ENCODE assay signal across 15 cellular contexts in genomic region chr1:8765253-8765652, GRCh38. TPM values are rescaled to one million over a fixed set of nuclear protein-coding genes. Genes with fewer than 3 reads are reported as not detected.
DNase-seq lines count a peak whose midpoint lies in the region; ATAC-seq, FAIRE-seq and TF ChIP-seq lines count a peak whose summit lies in the region.
"Had no signal": no experiment of that assay in that cellular context is flagged by ENCODE, and none has a peak within 500 bp of the region (broad histone marks: within the 10 kb centered on the region; RNA-seq: fewer than 3 reads in every experiment).

No MANE protein-coding gene starts in this region.

- CTCF ChIA-PET in K562 (lab: Yijun Ruan, JAX; ENCODE audit: low intra/inter-chr PET ratio) = no interaction called here

- BruUV-seq in K562 (replicated peaks; lab: Mats Ljungman, UMichigan) = no TSS peak

- intact Hi-C loops in K562 (cut with micrococcal nuclease) = no loop called here
- intact Hi-C loops in pancreas (cut with DNase I) = no loop called here

- POLR2A ChIA-PET in K562 (lab: Yijun Ruan, JAX) = interaction anchor here (1.1 kb wide), 1 partner anchor 16 kb away, joined by 3 read pairs; no protein-coding TSS in a partner anchor

- in situ Hi-C loops in K562 (cut with MboI) = no loop called here

- H3K4me3 ChIP-seq in DOHH2 (ENCODE audit: low read length) (peak overlapping the region; percentile 26; the same call in 1 of the 2 replicates), OCI-LY1 (ENCODE audit: low read depth, low read length, poor library complexity, severe bottlenecking) (no peak overlapping the region), K562 (no peak overlapping the region), pancreas (no peak overlapping the region)
- H3K4me3 ChIP-seq: PC-9 had no signal

- peaks cover 51% of the 10 kb centered on the region for H3K79me2 ChIP-seq in DOHH2 (ENCODE audit: control insufficient read depth, low read length)
- H3K79me2 ChIP-seq in OCI-LY1 (ENCODE audit: insufficient read depth, low read length) = no peaks in the 10 kb centered on the region
- H3K79me2 ChIP-seq in K562 (ENCODE audit: control insufficient read depth, insufficient read depth, low read length) = peaks cover 48% of the 10 kb centered on the region

- no peaks in the 10 kb centered on the region for H3K9me1 ChIP-seq in K562 (ENCODE audit: control insufficient read depth, insufficient read depth, low read length)

- H3K9me2 ChIP-seq in DOHH2 (replicated peaks; ENCODE audit: control insufficient read depth, low read length) (no peaks in the 10 kb centered on the region), OCI-LY1 (ENCODE audit: low read depth, low read length) (no peaks in the 10 kb centered on the region)

- TF ChIP-seq RAD21 in K562 (CRISPR knock-in tag; conservative IDR thresholded peaks at IDR 0.05 in 1 of 2, IDR thresholded peaks at IDR 0.05 in 1 of 2) = no peak

- H4K20me1 ChIP-seq in DOHH2 (ENCODE audit: control insufficient read depth, insufficient read depth, low read depth, low read length) (peaks cover 6% of the 10 kb centered on the region; the same call in 1 of the 2 replicates), OCI-LY1 (ENCODE audit: insufficient read depth, low read length) (no peaks in the 10 kb centered on the region), K562 (replicated peaks; ENCODE audit: control insufficient read depth, insufficient read depth, low read length) (peaks cover 7% of the 10 kb centered on the region; the same call in 1 of the 2 replicates)

- H3F3A ChIP-seq in DOHH2 (ENCODE audit: control insufficient read depth, insufficient read depth) = 0 out of 2 replicates have a peak, but pooled peaks cover 2% of the 10 kb centered on the region
- no peaks in the 10 kb centered on the region for H3F3A ChIP-seq in OCI-LY1 (ENCODE audit: insufficient read depth, low read length)

- WGBS in K562 (ENCODE audit: insufficient coverage, low coverage, missing lambda C conversion rate) = 77% methylated on average over 4 of the region's 4 CpGs
- 93 to 95% methylated on average over 4 of the region's 4 CpGs for WGBS in pancreas, 2 donors

- no peak overlapping the region for H3K9ac ChIP-seq in OCI-LY1 (ENCODE audit: low read length)
- no peak overlapping the region for H3K9ac ChIP-seq in K562 (ENCODE audit: insufficient read depth in 1 of 2, low read depth in 2 of 2, low read length in 2 of 2)

- TF ChIP-seq POLR2A in K562 (conservative IDR thresholded peaks at IDR 0.05) = no peak

- H3K9me3 Mint-ChIP-seq in nephron progenitor cell = peaks cover 2% of the 10 kb centered on the region
- H3K9me3 Mint-ChIP-seq: CD8-positive, alpha-beta T cell; HFFc6 had no signal

- H3K36me3 ChIP-seq in DOHH2 (ENCODE audit: control insufficient read depth, low read length) (no peaks in the 10 kb centered on the region; the same call in 1 of the 2 replicates), OCI-LY1 (ENCODE audit: insufficient read depth, low read length) (no peaks in the 10 kb centered on the region), K562 (ENCODE audit: control insufficient read depth, insufficient read depth, low read length) (peaks cover 11% of the 10 kb centered on the region), pancreas (no peaks in the 10 kb centered on the region)

- H3K4me1 ChIP-seq in DOHH2 (ENCODE audit: control insufficient read depth, low read length) (peaks cover 18% of the 10 kb centered on the region), OCI-LY1 (ENCODE audit: insufficient read depth, low read length, severe bottlenecking) (peaks cover 17% of the 10 kb centered on the region), K562 (replicated peaks in 1 of 2; ENCODE audit: control insufficient read depth in 2 of 2, insufficient read depth in 2 of 2, low read length in 2 of 2) (peaks cover 10 to 26% of the 10 kb centered on the region in 2 experiments; a peak in 4 of 5 replicates), pancreas (peaks cover 0 to 8% (median 0%) of the 10 kb centered on the region in 3 donors)

- peaks cover 29% of the 10 kb centered on the region for H3K4me1 Mint-ChIP-seq in nephron progenitor cell

- H2AFZ ChIP-seq in OCI-LY1 (ENCODE audit: low read length) (no peak overlapping the region), K562 (ENCODE audit: low read depth, low read length) (no peak overlapping the region)
- H2AFZ ChIP-seq: PC-9 had no signal

- no peak for TF ChIP-seq CTCF in DOHH2 (IDR thresholded peaks at IDR 0.05; ENCODE audit: low read depth, low read length, poor library complexity, severe bottlenecking)
- no peak for TF ChIP-seq CTCF in OCI-LY1 (IDR thresholded peaks at IDR 0.05; ENCODE audit: low read length)
- no peak for TF ChIP-seq CTCF in K562 (IDR thresholded peaks at IDR 0.05 in 2 of 3, conservative IDR thresholded peaks at IDR 0.05 in 1 of 3; ENCODE audit: insufficient read depth in 2 of 3, low read depth in 1 of 3, low read length in 3 of 3)
- TF ChIP-seq CTCF in nephron progenitor cell (IDR thresholded peaks at IDR 0.05) = no peak
- no peak for TF ChIP-seq CTCF in pancreas (IDR thresholded peaks at IDR 0.05)

- ATAC-seq in K562 = no peak
- ATAC-seq in pancreas = no peak
- ATAC-seq: CD8-positive, alpha-beta T cell had no signal

- peaks cover 59% of the 10 kb centered on the region for H3K36me3 Mint-ChIP-seq in nephron progenitor cell (ENCODE audit: low read depth)

- no peaks in the 10 kb centered on the region for H3K27me3 Mint-ChIP-seq in nephron progenitor cell (ENCODE audit: low read depth, poor library complexity)
- H3K27me3 Mint-ChIP-seq: B cell had no signal

- H3K27me3 ChIP-seq in DOHH2 (ENCODE audit: control insufficient read depth, low read length) (no peaks in the 10 kb centered on the region), OCI-LY1 (ENCODE audit: insufficient read depth, low read length) (no peaks in the 10 kb centered on the region), K562 (ENCODE audit: control insufficient read depth in 2 of 2, insufficient read depth in 2 of 2, low read length in 2 of 2) (no peaks in the 10 kb centered on the region), pancreas (no peaks in the 10 kb centered on the region)

- no peak overlapping the region for H3K4me3 Mint-ChIP-seq in nephron progenitor cell
- H3K4me3 Mint-ChIP-seq: B cell; CD8-positive, alpha-beta T cell; HFFc6 had no signal

- no peak for TF ChIP-seq EP300 in K562 (IDR thresholded peaks at IDR 0.05; ENCODE audit: low read length)

- H3K27ac Mint-ChIP-seq in nephron progenitor cell = peak overlapping the region; percentile 85
- H3K27ac Mint-ChIP-seq: B cell; CD8-positive, alpha-beta T cell; HFFc6 had no signal

- H3K9me3 ChIP-seq in DOHH2 (ENCODE audit: control insufficient read depth, insufficient read depth, low read length) = no peaks in the 10 kb centered on the region
- H3K9me3 ChIP-seq in OCI-LY1 (ENCODE audit: low read length) = no peaks in the 10 kb centered on the region
- no peaks in the 10 kb centered on the region for H3K9me3 ChIP-seq in K562 (replicated peaks; ENCODE audit: control insufficient read depth, insufficient read depth, low read depth, low read length)
- no peaks in the 10 kb centered on the region for H3K9me3 ChIP-seq in pancreas

- no peak for FAIRE-seq in K562 (lab: Jason Lieb, UNC)
- no peak for FAIRE-seq in pancreas (lab: Jason Lieb, UNC)
- FAIRE-seq: G401.6 had no signal

- DNase-seq in K562 (ENCODE audit: extremely low read depth in 1 of 4, low spot score in 3 of 4) (no peak), nephron progenitor cell (no peak), kidney glomerular epithelial cell (lab: John Stamatoyannopoulos, UW) (no peak), putamen (ENCODE audit: low spot score) (no peak), pancreas (no peak)
- DNase-seq: CD8-positive, alpha-beta T cell; DMS79 treated with DMSO at 0.1 percent for 48 hours; HFFc6; NCI-H187 treated with DMSO at 0.1 percent for 48 hours; NCI-H526 treated with DMSO at 0.1 percent for 48 hours; PC-9 had no signal

- H3K27ac ChIP-seq in DOHH2 (ENCODE audit: low read depth, low read length) (no peak overlapping the region), OCI-LY1 (ENCODE audit: low read depth, low read length, poor library complexity, severe bottlenecking) (peak overlapping the region; percentile 49), K562 (ENCODE audit: extremely low read depth, low read depth, low read length) (no peak overlapping the region), pancreas (no peak overlapping the region)
- H3K27ac ChIP-seq: PC-9 had no signal

- H3K4me2 ChIP-seq in DOHH2 (ENCODE audit: low read length) = peak overlapping the region; percentile 39
- H3K4me2 ChIP-seq in OCI-LY1 (ENCODE audit: low read length) = no peak overlapping the region; the same call in 1 of the 2 replicates
- H3K4me2 ChIP-seq in K562 (ENCODE audit: insufficient read depth, low read length) = no peak overlapping the region
- H3K4me2 ChIP-seq: PC-9 had no signal

TF ChIP-seq in K562, 482 proteins besides CTCF, POLR2A, EP300 and RAD21 (continues in another document):
- TF ChIP-seq RBM15 (IDR thresholded peaks at IDR 0.05; ENCODE audit: insufficient read depth, low read length) = no peak
- TF ChIP-seq ERF (CRISPR knock-in tag; IDR thresholded peaks at IDR 0.05) = no peak
- TF ChIP-seq ZNF77 (CRISPR knock-in tag; IDR thresholded peaks at IDR 0.05) = no peak
- TF ChIP-seq SAP30 (IDR thresholded peaks at IDR 0.05; ENCODE audit: borderline replicate concordance, insufficient read depth, low read depth, low read length, poor library complexity, severe bottlenecking) = no peak
- no peak for TF ChIP-seq GTF2E2 (tag; IDR thresholded peaks at IDR 0.05)
- peak; percentile 84 for TF ChIP-seq CEBPB (tag; IDR thresholded peaks at IDR 0.05)

RNA-seq across cellular contexts. Expression of gene RERE, which starts 52.2 kb away (rescaled TPM):
- total RNA-seq in K562 (2011; cell fraction: chromatin; rRNA removed; ENCODE audit: low replicate concordance) = 171 and 273 TPM in 2 replicates
- total RNA-seq in K562 (2011; cell fraction: nucleolus; rRNA removed) = 61.4 and 68.2 TPM in 2 replicates
- total RNA-seq in K562 (2011; cell fraction: nucleoplasm; rRNA removed) = 135 and 159 TPM in 2 replicates
- 14.2 and 14.4 TPM in 2 replicates for total RNA-seq in K562 (2014; rRNA removed)
- 13.4 and 14.6 TPM in 2 replicates for total RNA-seq in K562 (2014; rRNA removed; fragmentation: Illumina TruSeq; extraction: Trizol)
- 12.9 and 14.2 TPM in 2 replicates for total RNA-seq in K562 (2015; rRNA removed; fragmentation: Illumina TruSeq; extraction: Trizol)
- total RNA-seq in K562 (2021) = 40.2 and 51.5 TPM in 2 replicates
- polyA plus RNA-seq in K562 (2011; rRNA removed) = 5.3 and 8.3 TPM in 2 replicates
- polyA plus RNA-seq in K562 (2011; cell fraction: cytosol; rRNA removed) = 5.1 and 11.3 TPM in 2 replicates
- polyA plus RNA-seq in K562 (2011; cell fraction: nucleus; rRNA removed) = 35.9 and 36.4 TPM in 2 replicates
- 22.1 and 24.3 TPM in 2 replicates for polyA plus RNA-seq in K562 (2012)
- polyA plus RNA-seq in K562 (2014; fragmentation: Illumina TruSeq; extraction: Trizol) = 21.1 and 25.2 TPM in 2 replicates
- polyA plus RNA-seq in K562 (2014; fragmentation: Nextera tagmentation; extraction: Ambion mirVana) = 1 to 10 TPM; 3.0 to 5.4 TPM
- 8.0 and 22.3 TPM in 2 replicates for polyA plus RNA-seq in K562 (2014; rRNA removed)
- polyA minus RNA-seq in K562 (2011; rRNA and poly(A)+ RNA removed) = 55.5 and 81.8 TPM in 2 replicates
- 45.2 and 50.4 TPM in 2 replicates for polyA minus RNA-seq in K562 (2011; cell fraction: cytosol; rRNA and poly(A)+ RNA removed)
- polyA minus RNA-seq in K562 (2011; cell fraction: nucleus; rRNA and poly(A)+ RNA removed) = 32.6 and 64.3 TPM in 2 replicates
- 10 to 100 TPM; 47.8 to 76.7 (median 53.4) TPM for total RNA-seq in pancreas
- polyA plus RNA-seq in pancreas = 10 to 100 TPM; 27.0 to 40.6 TPM
